Comparison of ENCODE assay signal across 24 cellular contexts in the genomic region with DNA sequence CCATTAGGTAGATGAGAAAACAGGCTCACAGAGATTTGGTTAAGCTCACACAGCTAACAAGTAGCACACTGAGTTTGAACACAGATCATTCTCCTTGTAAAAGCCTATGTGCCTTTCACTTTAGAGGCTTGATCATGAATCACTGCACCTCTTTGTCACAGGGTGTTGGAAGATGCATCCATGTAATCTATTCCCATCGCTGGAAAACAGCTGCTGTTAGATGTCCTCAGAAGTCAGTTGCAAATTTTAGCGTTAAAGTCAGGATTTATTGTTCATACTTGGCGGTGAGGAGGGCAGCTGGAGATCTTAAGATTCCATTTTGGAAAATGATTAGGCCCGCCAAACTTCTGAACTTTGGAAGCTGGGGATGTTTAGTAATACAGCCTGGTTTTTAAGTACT.
"Had no signal": no experiment of that assay in that cellular context is flagged by ENCODE, and none has a peak within 500 bp of the region (broad histone marks: within the 10 kb centered on the region; RNA-seq: fewer than 3 reads in every experiment).

No MANE protein-coding gene starts in this region.

- H3K4me3 Mint-ChIP-seq: activated CD4-positive, alpha-beta T cell treated with anti-CD3 and anti-CD28 coated beads, Interleukin-2, amount 10 ng/mL, durations not matched to agents 7 days and 5 days; activated CD8-positive, alpha-beta T cell treated with anti-CD3 and anti-CD28 coated beads, Interleukin-2, amount 10 ng/mL, durations not matched to agents 7 days and 5 days; activated T-cell treated with anti-CD3 and anti-CD28 coated beads, Interleukin-2, amount 50 U/mL, for 4 hours; dendritic cell treated with granulocyte-macrophage colony-stimulating factor and Interleukin-4, amounts not matched to agents 40 ng/mL and 50 ng/mL, for 4 days; naive B cell; neural crest cell; stimulated activated naive B cell treated with anti-CD40 and anti-IgM and Interleukin-4, amounts not matched to agents 10 μg/mL and 1 μg/mL and 100 μg/mL, for 72 hours had no signal

- H3K9me3 Mint-ChIP-seq: activated CD4-positive, alpha-beta T cell treated with anti-CD3 and anti-CD28 coated beads, Interleukin-2, amount 10 ng/mL, durations not matched to agents 7 days and 5 days; activated T-cell treated with anti-CD3 and anti-CD28 coated beads, Interleukin-2, amount 50 U/mL, for 4 hours; dendritic cell treated with granulocyte-macrophage colony-stimulating factor and Interleukin-4, amounts not matched to agents 40 ng/mL and 50 ng/mL, for 4 days; naive B cell; neural crest cell; stimulated activated naive B cell treated with anti-CD40 and anti-IgM and Interleukin-4, amounts not matched to agents 10 μg/mL and 1 μg/mL and 100 μg/mL, for 72 hours had no signal

- H3K36me3 ChIP-seq: ovary had no signal

- H3K9me3 ChIP-seq: esophagus squamous epithelium, ovary, right lobe of liver, spleen had no signal

- H3K27me3 Mint-ChIP-seq: activated CD4-positive, alpha-beta T cell treated with anti-CD3 and anti-CD28 coated beads, Interleukin-2, amount 10 ng/mL, durations not matched to agents 7 days and 5 days; dendritic cell treated with granulocyte-macrophage colony-stimulating factor and Interleukin-4, amounts not matched to agents 40 ng/mL and 50 ng/mL, for 4 days; naive B cell; stimulated activated naive B cell treated with anti-CD40 and anti-IgM and Interleukin-4, amounts not matched to agents 10 μg/mL and 1 μg/mL and 100 μg/mL, for 72 hours had no signal

- ATAC-seq: activated CD4-positive, CD25-positive, alpha-beta regulatory T cell treated with anti-CD3 and anti-CD28 coated beads, Interleukin-2, amount 50 U/mL, for 24 hours; activated CD8-positive, alpha-beta T cell treated with anti-CD3 and anti-CD28 coated beads, Interleukin-2, amount 10 ng/mL, durations not matched to agents 7 days and 5 days; activated T-cell treated with anti-CD3 and anti-CD28 coated beads, Interleukin-2, amount 50 U/mL, for 4 hours; left lobe of liver; stimulated activated naive B cell treated with anti-CD40 and anti-IgM and Interleukin-4, amounts not matched to agents 10 μg/mL and 1 μg/mL and 100 μg/mL, for 72 hours had no signal

- FAIRE-seq: astrocyte, bronchial epithelial cell, islet of Langerhans had no signal

- H3K27me3 ChIP-seq: esophagus squamous epithelium, ovary, right lobe of liver, spleen had no signal

- H3K4me1 Mint-ChIP-seq: neural crest cell had no signal

- DNase-seq: activated CD4-positive, alpha-beta T cell treated with anti-CD3 and anti-CD28 coated beads, Interleukin-2, amount 10 ng/mL, durations not matched to agents 7 days and 5 days; activated CD8-positive, alpha-beta T cell treated with anti-CD3 and anti-CD28 coated beads, Interleukin-2, amount 10 ng/mL, durations not matched to agents 7 days and 5 days; activated effector memory CD4-positive, alpha-beta T cell treated with Interleukin-2 at 50 U/mL for 16 hours; activated naive CD4-positive, alpha-beta T cell treated with anti-CD3 and anti-CD28 coated beads, Interleukin-2, amount 50 U/mL, for 16 hours; activated T-cell treated with anti-CD3 and anti-CD28 coated beads, Interleukin-2, amount 50 U/mL, for 4 hours; effector CD8-positive, alpha-beta T cell; esophagus squamous epithelium; glutamatergic neuron; hippocampal formation; naive B cell; ovary; right lobe of liver; spleen; stimulated activated naive B cell treated with anti-CD40 and anti-IgM and Interleukin-4, amounts not matched to agents 10 μg/mL and 1 μg/mL and 100 μg/mL, for 72 hours; T-helper 1 cell; T-helper 9 cell had no signal

- H3K27ac ChIP-seq: ovary, right lobe of liver, spleen had no signal

- H3K4me3 ChIP-seq: esophagus squamous epithelium, lung, ovary, right lobe of liver, spleen had no signal

- H3K27ac Mint-ChIP-seq: activated CD4-positive, alpha-beta T cell treated with anti-CD3 and anti-CD28 coated beads, Interleukin-2, amount 10 ng/mL, durations not matched to agents 7 days and 5 days; activated CD8-positive, alpha-beta T cell treated with anti-CD3 and anti-CD28 coated beads, Interleukin-2, amount 10 ng/mL, durations not matched to agents 7 days and 5 days; dendritic cell treated with granulocyte-macrophage colony-stimulating factor and Interleukin-4, amounts not matched to agents 40 ng/mL and 50 ng/mL, for 4 days; stimulated activated naive B cell treated with anti-CD40 and anti-IgM and Interleukin-4, amounts not matched to agents 10 μg/mL and 1 μg/mL and 100 μg/mL, for 72 hours had no signal
